Comparison of ENCODE assay signal across 10 cellular contexts in genomic region chr6:157954150-157955117, GRCh38. TPM values are rescaled to one million over a fixed set of nuclear protein-coding genes. Genes with fewer than 3 reads are reported as not detected.
DNase-seq lines count a peak whose midpoint lies in the region; ATAC-seq and TF ChIP-seq lines count a peak whose summit lies in the region.
"Had no signal": no experiment of that assay in that cellular context is flagged by ENCODE, and none has a peak within 500 bp of the region (broad histone marks: within the 10 kb centered on the region; RNA-seq: fewer than 3 reads in every experiment).

No MANE protein-coding gene starts in this region.

- H2AFZ ChIP-seq in H9 (ENCODE audit: low read length), result no peak overlapping the region

- peaks cover under 1% of the 10 kb centered on the region for H3K9me3 ChIP-seq in H9 (ENCODE audit: control insufficient read depth, low read depth, low read length)
- H3K9me3 ChIP-seq in Peyer's patch, result peaks cover 0 to 8% (median 3%) of the 10 kb centered on the region in 4 donors
- H3K9me3 ChIP-seq in heart left ventricle, result peaks cover 0 to 37% (median 18%) of the 10 kb centered on the region in 12 donors

- H3K4me1 Mint-ChIP-seq in H9, result peaks cover 12 to 18% of the 10 kb centered on the region in 2 experiments; a peak in 3 of 4 replicates

- H3K27me3 ChIP-seq in H9 (ENCODE audit: insufficient read depth, low read length) (no peaks in the 10 kb centered on the region), Peyer's patch (no peaks in the 10 kb centered on the region), heart left ventricle (no peaks in the 10 kb centered on the region)

- H3K27me3 Mint-ChIP-seq in H9 (ENCODE audit: low read depth), result peaks cover 3% of the 10 kb centered on the region

- no peak overlapping the region for H2BK15ac ChIP-seq in H9 (ENCODE audit: low read depth, low read length)

- H2BK20ac ChIP-seq in H9 (ENCODE audit: low read depth, low read length, poor library complexity, severe bottlenecking), result no peak overlapping the region

- H3K23me2 ChIP-seq in H9 (ENCODE audit: insufficient read length, low read depth, low read length, poor library complexity, severe bottlenecking), result no peaks in the 10 kb centered on the region

- no peak overlapping the region for H4K5ac ChIP-seq in H9 (ENCODE audit: insufficient read length, low read depth, low read length)

- H3K23ac ChIP-seq in H9 (ENCODE audit: insufficient read length, low read depth, low read length), result no peak overlapping the region

- ATAC-seq in heart left ventricle, result peak; percentile 30 to 66 (median 51)
- no peak for ATAC-seq in GM21786 (IDR thresholded peaks at IDR 0.05; ENCODE audit: unreplicated experiment)
- no peak for ATAC-seq in HG03175 (IDR thresholded peaks at IDR 0.05; ENCODE audit: unreplicated experiment)

- no CpG with 5 or more reads among the region's 34 CpGs for WGBS in H9 (ENCODE audit: extremely low coverage, insufficient read length, low lambda C conversion rate)
- 47 to 56% (median 52%) methylated on average over 26 to 34 of the region's 34 CpGs for WGBS in heart left ventricle, 4 donors

- no peak overlapping the region for H2BK12ac ChIP-seq in H9 (ENCODE audit: insufficient read length, low read depth, low read length)

- no peak overlapping the region for H3K9ac ChIP-seq in H9 (ENCODE audit: extremely low read depth, insufficient read length, low read length)

- H3K79me1 ChIP-seq in H9 (ENCODE audit: insufficient read depth, low read depth, low read length, poor library complexity, severe bottlenecking), result no peaks in the 10 kb centered on the region

- H2BK120ac ChIP-seq in H9 (ENCODE audit: low read depth, low read length, poor library complexity, severe bottlenecking), result no peak overlapping the region

- no peaks in the 10 kb centered on the region for H3K36me3 ChIP-seq in Peyer's patch
- no peaks in the 10 kb centered on the region for H3K36me3 ChIP-seq in heart left ventricle

- DNase-seq in H9 (peak; percentile 66), Peyer's patch (peak in 2 of 3 donors; percentile 90 to 93), heart left ventricle (no peak), renal cortical epithelial cell (ENCODE audit: low read depth) (peak; percentile 80), NCI-H187 (lab: John Stamatoyannopoulos, UW) (no peak), SW 1271 (lab: John Stamatoyannopoulos, UW) (no peak)
- DNase-seq: nephron progenitor cell, T-helper 1 cell had no signal

- TF ChIP-seq CTCF in H9 (conservative IDR thresholded peaks at IDR 0.05), result no peak; the same call in 2 of the 3 replicates
- TF ChIP-seq CTCF in Peyer's patch (IDR thresholded peaks at IDR 0.05), result peak in 1 of 6 experiments; percentile 39
- TF ChIP-seq CTCF in heart left ventricle (IDR thresholded peaks at IDR 0.05), result no peak

- intact Hi-C loops in heart left ventricle (cut with DNase I), result no loop called here

- no peaks in the 10 kb centered on the region for H3K79me2 ChIP-seq in H9 (ENCODE audit: insufficient read depth, low read length)

- H4K8ac ChIP-seq in H9 (replicated peaks; ENCODE audit: insufficient read length, low read depth, low read length), result no peak overlapping the region

- H3K4me2 ChIP-seq in H9 (ENCODE audit: insufficient read depth, insufficient read length, low read length), result no peak overlapping the region

- peak in 1 of 2 donors; percentile 74 for TF ChIP-seq POLR2A in Peyer's patch (IDR thresholded peaks at IDR 0.05)
- TF ChIP-seq POLR2A in heart left ventricle (IDR thresholded peaks at IDR 0.05), result no peak

- no peak overlapping the region for H4K91ac ChIP-seq in H9 (ENCODE audit: insufficient read length, low read depth, low read length)

- H3K9me3 Mint-ChIP-seq in H9, result peaks cover 29 to 31% of the 10 kb centered on the region in 2 experiments

- H3K4ac ChIP-seq in H9 (ENCODE audit: low read depth, low read length), result no peak overlapping the region

- no peak overlapping the region for H3T11ph ChIP-seq in H9 (ENCODE audit: low read length)

- no peak overlapping the region for H2BK5ac ChIP-seq in H9 (ENCODE audit: insufficient read length, low read length)

- H3K56ac ChIP-seq in H9 (ENCODE audit: insufficient read length, low read depth, low read length), result no peak overlapping the region

- peaks cover 12 to 21% (median 15%) of the 10 kb centered on the region in 3 experiments for H3K36me3 Mint-ChIP-seq in H9 (ENCODE audit: insufficient read depth in 1 of 3, low read depth in 3 of 3)

- H3K4me3 ChIP-seq in Peyer's patch, result peak overlapping the region in 2 of 4 donors; percentile 33 to 42
- H3K4me3 ChIP-seq in heart left ventricle, result peak overlapping the region in 9 of 12 donors; percentile 26 to 47 (median 35)

- H3K27ac ChIP-seq in H9 (ENCODE audit: insufficient read length, low read depth, low read length) (no peak overlapping the region), Peyer's patch (peak overlapping the region in 3 of 4 donors; percentile 77 to 96 (median 88)), heart left ventricle (peak overlapping the region in 1 of 12 donors; percentile 49)

- H3K27ac Mint-ChIP-seq in H9, result peak overlapping the region in 1 of 3 experiments; percentile 3; a peak in 1 of 7 replicates
- H3K27ac Mint-ChIP-seq: nephron progenitor cell had no signal

- H2AK5ac ChIP-seq in H9 (ENCODE audit: insufficient read length, low read length), result no peak overlapping the region

- no peak overlapping the region for H3K18ac ChIP-seq in H9 (ENCODE audit: insufficient read length, low read depth, low read length)

- no peaks in the 10 kb centered on the region for H4K20me1 ChIP-seq in H9 (ENCODE audit: control insufficient read depth, insufficient read depth, insufficient read length)

- H3K4me1 ChIP-seq in H9 (ENCODE audit: insufficient read depth, low read length) (no peaks in the 10 kb centered on the region), Peyer's patch (peaks cover 0 to 18% (median 1%) of the 10 kb centered on the region in 4 donors), heart left ventricle (peaks cover 0 to 19% (median 3%) of the 10 kb centered on the region in 12 donors)

- no peak overlapping the region for H3K4me3 Mint-ChIP-seq in H9
- H3K4me3 Mint-ChIP-seq: nephron progenitor cell had no signal

- no peak overlapping the region for H3K14ac ChIP-seq in H9 (ENCODE audit: insufficient read depth, low read length)

RNA-seq across cellular contexts. Expression of gene SYNJ2, which starts 27.2 kb away (rescaled TPM):
- total RNA-seq in H9 (2021) (24.5 and 25.4 TPM in 2 replicates), Peyer's patch (10 to 100 TPM; 26.8 to 47.2 (median 34.0) TPM), heart left ventricle (10 to 100 TPM in 8 of 9 donors, 1 to 10 TPM in 1; 7.5 to 27.0 (median 18.2) TPM), renal cortical epithelial cell (13.3 and 14.1 TPM in 2 replicates)
- polyA plus RNA-seq in heart left ventricle, result 10 to 100 TPM; 15.0 to 25.8 TPM

Comparison
In these comparisons a context has a peak if more than half of its experiments do, and no peak if none do; other contexts are left out.
1. DNase-seq: peak in H9 (single experiment), Peyer's patch (2 of 3) and renal cortical epithelial cell (single experiment); none in heart left ventricle (0 of 5), NCI-H187 (0 of 2) and SW 1271 (0 of 2).
2. ATAC-seq: peak in heart left ventricle (4 of 4); none in GM21786 (single experiment) and HG03175 (single experiment).